Comparison of ENCODE assay signal across 13 cellular contexts in genomic region chr16:88672776-88673175, GRCh38. TPM values are rescaled to one million over a fixed set of nuclear protein-coding genes. Genes with fewer than 3 reads are reported as not detected.
DNase-seq lines count a peak whose midpoint lies in the region; ATAC-seq, FAIRE-seq and TF ChIP-seq lines count a peak whose summit lies in the region.
"Had no signal": no experiment of that assay in that cellular context is flagged by ENCODE, and none has a peak within 500 bp of the region (broad histone marks: within the 10 kb centered on the region; RNA-seq: fewer than 3 reads in every experiment).

No MANE protein-coding gene starts in this region.

- H3K27ac ChIP-seq in HepG2 (ENCODE audit: extremely low read length, insufficient read depth, low read length) (no peak overlapping the region), small intestine (ENCODE audit: low read depth in 1 of 2, low read length in 1 of 2) (no peak overlapping the region)

- CTCF ChIA-PET in HepG2 (lab: Yijun Ruan, JAX; ENCODE audit: low intra/inter-chr PET ratio, low total read pairs), result no interaction called here

- H3K27me3 ChIP-seq in HepG2 (ENCODE audit: control insufficient read depth in 1 of 2, insufficient read depth in 2 of 2, low read length in 2 of 2) (no peaks in the 10 kb centered on the region), small intestine (ENCODE audit: control insufficient read depth in 2 of 2, insufficient read depth in 2 of 2, low read length in 2 of 2) (no peaks in the 10 kb centered on the region)

- no peaks in the 10 kb centered on the region; a peak in 1 of 5 replicates for H3K36me3 ChIP-seq in HepG2 (replicated peaks in 1 of 2; ENCODE audit: control insufficient read depth in 1 of 2, insufficient read depth in 2 of 2, low read length in 2 of 2)
- H3K36me3 ChIP-seq in small intestine (ENCODE audit: control insufficient read depth in 2 of 2, insufficient read depth in 2 of 2, low read length in 2 of 2), result no peaks in the 10 kb centered on the region

- TF ChIP-seq CTCF in LNCaP clone FGC (IDR thresholded peaks at IDR 0.05; ENCODE audit: control insufficient read depth, extremely low read depth, insufficient read depth) (peak; percentile 12; the same call in 1 of the 2 replicates), choroid plexus epithelial cell (conservative IDR thresholded peaks at IDR 0.05; ENCODE audit: low read depth, low read length) (peak; percentile 40), HepG2 (CRISPR knock-in tag; IDR thresholded peaks at IDR 0.05) (peak; percentile 46)

- no peak overlapping the region for H3K9ac ChIP-seq in HepG2 (ENCODE audit: insufficient read depth, low read depth, low read length)

- TF ChIP-seq EP300 in HepG2 (IDR thresholded peaks at IDR 0.05; ENCODE audit: low read depth in 2 of 2, low read length in 2 of 2), result no peak
- no peak for TF ChIP-seq EP300 in HepG2 (CRISPR knock-in tag; IDR thresholded peaks at IDR 0.05; ENCODE audit: borderline replicate concordance)

- in situ Hi-C loops in HepG2 (cut with HindIII; ENCODE audit: extremely low pct_ligation_motif_present, low pct_unique_long_range_greater_than_20kb), result no loop called here

- H3K79me2 ChIP-seq in HepG2 (ENCODE audit: insufficient read depth, low read length), result no peaks in the 10 kb centered on the region

- FAIRE-seq in HepG2 (lab: Jason Lieb, UNC), result peak; percentile 58
- no peak for FAIRE-seq in small intestine (lab: Jason Lieb, UNC)

- H3K4me3 ChIP-seq in LNCaP clone FGC (ENCODE audit: low read depth, low read length), result no peak overlapping the region
- H3K4me3 ChIP-seq in choroid plexus epithelial cell (ENCODE audit: low read depth, low read length), result no peak overlapping the region
- H3K4me3 ChIP-seq in HepG2 (replicated peaks in 1 of 3; ENCODE audit: insufficient read depth in 1 of 3, low read depth in 2 of 3, low read length in 3 of 3), result no peak overlapping the region
- H3K4me3 ChIP-seq in small intestine (ENCODE audit: low read depth in 1 of 2, low read length in 2 of 2), result no peak overlapping the region

- TF ChIP-seq POLR2A in HepG2 (IDR thresholded peaks at IDR 0.05; ENCODE audit: insufficient read depth in 1 of 2, low read depth in 2 of 2, low read length in 2 of 2), result no peak

- H2AFZ ChIP-seq in HepG2 (ENCODE audit: low read length), result no peak overlapping the region

- H4K20me1 ChIP-seq in HepG2 (ENCODE audit: insufficient read depth, low read length), result no peaks in the 10 kb centered on the region

- POLR2A ChIA-PET in HepG2 (lab: Yijun Ruan, JAX), result interaction anchor here (1.2 kb wide), 1 partner anchor 23 kb away, joined by 4 read pairs; the partner anchor contains the start of gene CYBA

- no peaks in the 10 kb centered on the region for H3K9me3 ChIP-seq in HepG2 (ENCODE audit: low read length)
- H3K9me3 ChIP-seq in small intestine (ENCODE audit: control insufficient read depth, low read depth), result no peaks in the 10 kb centered on the region

- H3K4me1 ChIP-seq in HepG2 (ENCODE audit: insufficient read depth, low read length), result no peaks in the 10 kb centered on the region
- H3K4me1 ChIP-seq in small intestine (ENCODE audit: control insufficient read depth in 2 of 2, insufficient read depth in 1 of 2, low read depth in 1 of 2, low read length in 1 of 2), result no peaks in the 10 kb centered on the region

- 75% methylated on average over 5 of the region's 11 CpGs for WGBS in HepG2 (ENCODE audit: low lambda C conversion rate)
- WGBS in small intestine, 3 donors, result 39 to 69% (median 40%) methylated on average over 11 of the region's 11 CpGs

- no TSS peak for BruUV-seq in HepG2 (replicated peaks; lab: Mats Ljungman, UMichigan)

- H3K4me2 ChIP-seq in HepG2 (ENCODE audit: low read depth, low read length), result no peak overlapping the region

- DNase-seq in COR-L47 (lab: John Stamatoyannopoulos, UW) (peak; percentile 34), LNCaP clone FGC (ENCODE audit: low read depth) (no peak), choroid plexus epithelial cell (ENCODE audit: low read depth) (no peak), HepG2 (ENCODE audit: low spot score) (no peak), posterior cingulate gyrus (no peak), small intestine (no peak), GM03348 (ENCODE audit: low spot score) (no peak)
- DNase-seq: activated CD4-positive, alpha-beta T cell treated with anti-CD3 and anti-CD28 coated beads, Interleukin-2, amount 50 U/mL, for 48 hours; Calu3; NCI-H187; SIG-M5 had no signal

- TF ChIP-seq RAD21 in HepG2 (CRISPR knock-in tag; IDR thresholded peaks at IDR 0.05), result no peak

- ATAC-seq in HepG2 (peak; percentile 33), GM19351 (IDR thresholded peaks at IDR 0.05; ENCODE audit: unreplicated experiment) (no peak)
- ATAC-seq: sciatic nerve had no signal

- intact Hi-C loops in HepG2 (cut with micrococcal nuclease; ENCODE audit: unreplicated experiment) (no loop called here), posterior cingulate gyrus (cut with DNase I) (no loop called here)

RNA-seq across cellular contexts. Expression of gene MVD, which starts 9.9 kb away (rescaled TPM):
- total RNA-seq in HepG2 (2016; rRNA removed; fragmentation: Illumina TruSeq; extraction: Trizol), result 128 and 187 TPM in 2 replicates
- total RNA-seq in HepG2 (2016; cell fraction: cytosol; rRNA removed; fragmentation: Illumina TruSeq; extraction: Trizol; ENCODE audit: low read depth), result 86.8 and 92.1 TPM in 2 replicates
- 110 and 194 TPM in 2 replicates for total RNA-seq in HepG2 (2016; cell fraction: insoluble cytoplasmic fraction; rRNA removed; fragmentation: Illumina TruSeq; extraction: Trizol)
- 93.3 and 93.5 TPM in 2 replicates for total RNA-seq in HepG2 (2016; cell fraction: membrane; rRNA removed; fragmentation: Illumina TruSeq; extraction: Trizol)
- total RNA-seq in HepG2 (2016; cell fraction: nucleus; rRNA removed; fragmentation: Illumina TruSeq; extraction: Trizol), result 150 and 173 TPM in 2 replicates
- 28.1 and 68.9 TPM in 2 replicates for polyA plus RNA-seq in HepG2 (2011; rRNA removed)
- 33.1 and 34.9 TPM in 2 replicates for polyA plus RNA-seq in HepG2 (2011; cell fraction: cytosol; rRNA removed)
- 340 and 407 TPM in 2 replicates for polyA plus RNA-seq in HepG2 (2011; cell fraction: nucleus; rRNA removed)
- 81.3 and 104 TPM in 2 replicates for polyA plus RNA-seq in HepG2 (2012)
- 49.5 and 55.8 TPM in 2 replicates for polyA plus RNA-seq in HepG2 (2016; cell fraction: cytosol; fragmentation: Illumina TruSeq; extraction: Trizol; ENCODE audit: low read depth)
- 117 and 128 TPM in 2 replicates for polyA plus RNA-seq in HepG2 (2016; cell fraction: insoluble cytoplasmic fraction; fragmentation: Illumina TruSeq; extraction: Trizol; ENCODE audit: low read depth)
- 64.4 TPM in 2 replicates for polyA plus RNA-seq in HepG2 (2016; cell fraction: membrane; fragmentation: Illumina TruSeq; extraction: Trizol; ENCODE audit: low read depth)
- 435 and 459 TPM in 2 replicates for polyA plus RNA-seq in HepG2 (2016; cell fraction: nucleus; fragmentation: Illumina TruSeq; extraction: Trizol; ENCODE audit: insufficient read depth, low read depth)
- polyA minus RNA-seq in HepG2 (2011; rRNA and poly(A)+ RNA removed; ENCODE audit: low replicate concordance), result 8.9 and 43.8 TPM in 2 replicates
- 24.2 and 37.5 TPM in 2 replicates for polyA minus RNA-seq in HepG2 (2011; cell fraction: cytosol; rRNA and poly(A)+ RNA removed)
- 34.4 and 55.3 TPM in 2 replicates for polyA minus RNA-seq in HepG2 (2011; cell fraction: nucleus; rRNA and poly(A)+ RNA removed)
- polyA plus RNA-seq in small intestine, result 100 to 1,000 TPM in 1 of 3 donors, 10 to 100 TPM in 2; 28.4 to 115 (median 40.3) TPM

RNA-seq across cellular contexts. Expression of gene SNAI3, which starts 13.5 kb away (rescaled TPM):
- total RNA-seq in HepG2 (2016; rRNA removed; fragmentation: Illumina TruSeq; extraction: Trizol), result 0.09 and 0.18 TPM in 2 replicates
- total RNA-seq in HepG2 (2016; cell fraction: cytosol; rRNA removed; fragmentation: Illumina TruSeq; extraction: Trizol; ENCODE audit: low read depth), result not detected in 2 replicates
- total RNA-seq in HepG2 (2016; cell fraction: insoluble cytoplasmic fraction; rRNA removed; fragmentation: Illumina TruSeq; extraction: Trizol), result 0.13 and 0.17 TPM in 2 replicates
- 0.12 TPM in 1 of 2 replicates, not detected in the other for total RNA-seq in HepG2 (2016; cell fraction: membrane; rRNA removed; fragmentation: Illumina TruSeq; extraction: Trizol)
- not detected in 2 replicates for total RNA-seq in HepG2 (2016; cell fraction: nucleus; rRNA removed; fragmentation: Illumina TruSeq; extraction: Trizol)
- 0.18 and 0.40 TPM in 2 replicates for polyA plus RNA-seq in HepG2 (2011; rRNA removed)
- 0.18 and 0.44 TPM in 2 replicates for polyA plus RNA-seq in HepG2 (2011; cell fraction: cytosol; rRNA removed)
- 0.35 and 0.64 TPM in 2 replicates for polyA plus RNA-seq in HepG2 (2011; cell fraction: nucleus; rRNA removed)
- polyA plus RNA-seq in HepG2 (2012), result 0.40 and 0.47 TPM in 2 replicates
- 0.08 TPM in 1 of 2 replicates, not detected in the other for polyA plus RNA-seq in HepG2 (2016; cell fraction: cytosol; fragmentation: Illumina TruSeq; extraction: Trizol; ENCODE audit: low read depth)
- 0.26 TPM in 1 of 2 replicates, not detected in the other for polyA plus RNA-seq in HepG2 (2016; cell fraction: insoluble cytoplasmic fraction; fragmentation: Illumina TruSeq; extraction: Trizol; ENCODE audit: low read depth)
- polyA plus RNA-seq in HepG2 (2016; cell fraction: membrane; fragmentation: Illumina TruSeq; extraction: Trizol; ENCODE audit: low read depth), result 0.15 and 0.21 TPM in 2 replicates
- polyA plus RNA-seq in HepG2 (2016; cell fraction: nucleus; fragmentation: Illumina TruSeq; extraction: Trizol; ENCODE audit: insufficient read depth, low read depth), result 0.27 TPM in 1 of 2 replicates, not detected in the other
- 0.84 TPM in 1 of 2 replicates, not detected in the other for polyA minus RNA-seq in HepG2 (2011; rRNA and poly(A)+ RNA removed; ENCODE audit: low replicate concordance)
- polyA minus RNA-seq in HepG2 (2011; cell fraction: cytosol; rRNA and poly(A)+ RNA removed), result not detected in 2 replicates
- not detected in 2 replicates for polyA minus RNA-seq in HepG2 (2011; cell fraction: nucleus; rRNA and poly(A)+ RNA removed)
- 1 to 10 TPM in 1 of 3 donors, under 1 TPM in 2; 0.45 to 3.2 (median 0.72) TPM for polyA plus RNA-seq in small intestine

RNA-seq across cellular contexts. Expression of gene CYBA, which starts 21.9 kb away (rescaled TPM):
- total RNA-seq in HepG2 (2016; rRNA removed; fragmentation: Illumina TruSeq; extraction: Trizol), result 84.2 and 250 TPM in 2 replicates
- 92.1 and 114 TPM in 2 replicates for total RNA-seq in HepG2 (2016; cell fraction: cytosol; rRNA removed; fragmentation: Illumina TruSeq; extraction: Trizol; ENCODE audit: low read depth)
- 90.4 and 246 TPM in 2 replicates for total RNA-seq in HepG2 (2016; cell fraction: insoluble cytoplasmic fraction; rRNA removed; fragmentation: Illumina TruSeq; extraction: Trizol)
- 55.3 and 74.3 TPM in 2 replicates for total RNA-seq in HepG2 (2016; cell fraction: membrane; rRNA removed; fragmentation: Illumina TruSeq; extraction: Trizol)
- total RNA-seq in HepG2 (2016; cell fraction: nucleus; rRNA removed; fragmentation: Illumina TruSeq; extraction: Trizol), result 170 and 197 TPM in 2 replicates
- 196 and 258 TPM in 2 replicates for polyA plus RNA-seq in HepG2 (2011; rRNA removed)
- 338 and 484 TPM in 2 replicates for polyA plus RNA-seq in HepG2 (2011; cell fraction: cytosol; rRNA removed)
- 620 and 660 TPM in 2 replicates for polyA plus RNA-seq in HepG2 (2011; cell fraction: nucleus; rRNA removed)
- 207 and 213 TPM in 2 replicates for polyA plus RNA-seq in HepG2 (2012)
- polyA plus RNA-seq in HepG2 (2016; cell fraction: cytosol; fragmentation: Illumina TruSeq; extraction: Trizol; ENCODE audit: low read depth), result 111 and 128 TPM in 2 replicates
- polyA plus RNA-seq in HepG2 (2016; cell fraction: insoluble cytoplasmic fraction; fragmentation: Illumina TruSeq; extraction: Trizol; ENCODE audit: low read depth), result 97.6 and 108 TPM in 2 replicates
- 58.9 and 66.6 TPM in 2 replicates for polyA plus RNA-seq in HepG2 (2016; cell fraction: membrane; fragmentation: Illumina TruSeq; extraction: Trizol; ENCODE audit: low read depth)
- polyA plus RNA-seq in HepG2 (2016; cell fraction: nucleus; fragmentation: Illumina TruSeq; extraction: Trizol; ENCODE audit: insufficient read depth, low read depth), result 462 and 471 TPM in 2 replicates
- polyA minus RNA-seq in HepG2 (2011; rRNA and poly(A)+ RNA removed; ENCODE audit: low replicate concordance), result 170 and 432 TPM in 2 replicates
- polyA minus RNA-seq in HepG2 (2011; cell fraction: cytosol; rRNA and poly(A)+ RNA removed), result 173 and 183 TPM in 2 replicates
- polyA minus RNA-seq in HepG2 (2011; cell fraction: nucleus; rRNA and poly(A)+ RNA removed), result 79.1 and 82.6 TPM in 2 replicates
- 100 to 1,000 TPM in 2 of 3 donors, 10 to 100 TPM in 1; 61.1 to 320 (median 140) TPM for polyA plus RNA-seq in small intestine

RNA-seq across cellular contexts. Expression of gene RNF166, which starts 33.4 kb away (rescaled TPM):
- 15.1 and 23.0 TPM in 2 replicates for total RNA-seq in HepG2 (2016; rRNA removed; fragmentation: Illumina TruSeq; extraction: Trizol)
- total RNA-seq in HepG2 (2016; cell fraction: cytosol; rRNA removed; fragmentation: Illumina TruSeq; extraction: Trizol; ENCODE audit: low read depth), result 36.0 and 37.2 TPM in 2 replicates
- total RNA-seq in HepG2 (2016; cell fraction: insoluble cytoplasmic fraction; rRNA removed; fragmentation: Illumina TruSeq; extraction: Trizol), result 17.3 and 23.3 TPM in 2 replicates
- total RNA-seq in HepG2 (2016; cell fraction: membrane; rRNA removed; fragmentation: Illumina TruSeq; extraction: Trizol), result 41.6 and 45.9 TPM in 2 replicates
- total RNA-seq in HepG2 (2016; cell fraction: nucleus; rRNA removed; fragmentation: Illumina TruSeq; extraction: Trizol), result 14.0 and 14.1 TPM in 2 replicates
- polyA plus RNA-seq in HepG2 (2011; rRNA removed) (21.4 and 26.2 TPM in 2 replicates), small intestine (10 to 100 TPM in 2 of 3 donors, 1 to 10 TPM in 1; 9.2 to 15.1 (median 13.5) TPM)
- polyA plus RNA-seq in HepG2 (2011; cell fraction: cytosol; rRNA removed), result 14.8 and 24.4 TPM in 2 replicates
- 83.8 and 91.3 TPM in 2 replicates for polyA plus RNA-seq in HepG2 (2011; cell fraction: nucleus; rRNA removed)
- 12.2 and 16.1 TPM in 2 replicates for polyA plus RNA-seq in HepG2 (2012)
- polyA plus RNA-seq in HepG2 (2016; cell fraction: cytosol; fragmentation: Illumina TruSeq; extraction: Trizol; ENCODE audit: low read depth), result 22.9 and 25.4 TPM in 2 replicates
- polyA plus RNA-seq in HepG2 (2016; cell fraction: insoluble cytoplasmic fraction; fragmentation: Illumina TruSeq; extraction: Trizol; ENCODE audit: low read depth), result 19.2 and 20.2 TPM in 2 replicates
- polyA plus RNA-seq in HepG2 (2016; cell fraction: membrane; fragmentation: Illumina TruSeq; extraction: Trizol; ENCODE audit: low read depth), result 32.0 and 34.1 TPM in 2 replicates
- 36.7 and 43.4 TPM in 2 replicates for polyA plus RNA-seq in HepG2 (2016; cell fraction: nucleus; fragmentation: Illumina TruSeq; extraction: Trizol; ENCODE audit: insufficient read depth, low read depth)
- polyA minus RNA-seq in HepG2 (2011; rRNA and poly(A)+ RNA removed; ENCODE audit: low replicate concordance), result 11.5 and 25.6 TPM in 2 replicates
- 12.9 and 17.8 TPM in 2 replicates for polyA minus RNA-seq in HepG2 (2011; cell fraction: cytosol; rRNA and poly(A)+ RNA removed)
- polyA minus RNA-seq in HepG2 (2011; cell fraction: nucleus; rRNA and poly(A)+ RNA removed), result 14.2 and 18.7 TPM in 2 replicates

RNA-seq across cellular contexts. Expression of gene CTU2, which starts 33.5 kb away (rescaled TPM):
- total RNA-seq in HepG2 (2016; rRNA removed; fragmentation: Illumina TruSeq; extraction: Trizol), result 21.9 TPM in 2 replicates
- total RNA-seq in HepG2 (2016; cell fraction: cytosol; rRNA removed; fragmentation: Illumina TruSeq; extraction: Trizol; ENCODE audit: low read depth), result 11.4 and 12.8 TPM in 2 replicates
- total RNA-seq in HepG2 (2016; cell fraction: insoluble cytoplasmic fraction; rRNA removed; fragmentation: Illumina TruSeq; extraction: Trizol), result 16.8 and 22.4 TPM in 2 replicates
- total RNA-seq in HepG2 (2016; cell fraction: membrane; rRNA removed; fragmentation: Illumina TruSeq; extraction: Trizol), result 13.8 and 15.9 TPM in 2 replicates
- 16.7 and 17.2 TPM in 2 replicates for total RNA-seq in HepG2 (2016; cell fraction: nucleus; rRNA removed; fragmentation: Illumina TruSeq; extraction: Trizol)
- polyA plus RNA-seq in HepG2 (2011; rRNA removed) (13.3 and 18.5 TPM in 2 replicates), small intestine (10 to 100 TPM; 10.1 to 15.0 (median 12.4) TPM)
- polyA plus RNA-seq in HepG2 (2011; cell fraction: cytosol; rRNA removed), result 11.8 and 19.4 TPM in 2 replicates
- polyA plus RNA-seq in HepG2 (2011; cell fraction: nucleus; rRNA removed), result 63.3 and 73.6 TPM in 2 replicates
- 11.6 and 15.1 TPM in 2 replicates for polyA plus RNA-seq in HepG2 (2012)
- 12.4 and 16.5 TPM in 2 replicates for polyA plus RNA-seq in HepG2 (2016; cell fraction: cytosol; fragmentation: Illumina TruSeq; extraction: Trizol; ENCODE audit: low read depth)
- polyA plus RNA-seq in HepG2 (2016; cell fraction: insoluble cytoplasmic fraction; fragmentation: Illumina TruSeq; extraction: Trizol; ENCODE audit: low read depth), result 20.9 and 22.4 TPM in 2 replicates
- polyA plus RNA-seq in HepG2 (2016; cell fraction: membrane; fragmentation: Illumina TruSeq; extraction: Trizol; ENCODE audit: low read depth), result 13.3 and 14.9 TPM in 2 replicates
- polyA plus RNA-seq in HepG2 (2016; cell fraction: nucleus; fragmentation: Illumina TruSeq; extraction: Trizol; ENCODE audit: insufficient read depth, low read depth), result 39.4 and 44.9 TPM in 2 replicates
- polyA minus RNA-seq in HepG2 (2011; rRNA and poly(A)+ RNA removed; ENCODE audit: low replicate concordance), result 23.1 and 25.7 TPM in 2 replicates
- 15.2 and 18.6 TPM in 2 replicates for polyA minus RNA-seq in HepG2 (2011; cell fraction: cytosol; rRNA and poly(A)+ RNA removed)
- polyA minus RNA-seq in HepG2 (2011; cell fraction: nucleus; rRNA and poly(A)+ RNA removed), result 19.3 and 20.7 TPM in 2 replicates
